ENCODE assay signal across 8 cellular contexts in genomic region chr1:145991799-145992412, GRCh38. TPM values are rescaled to one million over a fixed set of nuclear protein-coding genes. Genes with fewer than 3 reads are reported as not detected.
A peak's percentile ranks its signal among the peaks of the same experiment; 100 is the strongest.
DNase-seq lines count a peak whose midpoint lies in the region; ATAC-seq and TF ChIP-seq lines count a peak whose summit lies in the region.

No MANE protein-coding gene starts in this region.

- peaks cover 37% of the 10 kb centered on the region for H3K4me1 Mint-ChIP-seq in T-helper 2 cell treated with Interferon-gamma antibody and Interleukin-4, amounts not matched to agents 5 μg/mL and 100 μg/mL, for 36 hours (ENCODE audit: low read depth)

- CTCF ChIA-PET in GM10248 (lab: Yijun Ruan, JAX): interaction anchor here (1.3 to 14.3 kb wide), 4 partner anchors 11 to 28 kb away, joined by 3 to 176 read pairs (median 4); partner anchors contain the start of genes ANKRD34A and POLR3GL

- peak overlapping the region; percentile 22 for H3K27ac Mint-ChIP-seq in T-helper 2 cell treated with Interferon-gamma antibody and Interleukin-4, amounts not matched to agents 5 μg/mL and 100 μg/mL, for 36 hours

- TF ChIP-seq CTCF in foreskin fibroblast (IDR thresholded peaks at IDR 0.05; ENCODE audit: low read depth, low read length) (no peak), GM10248 (IDR thresholded peaks at IDR 0.05; ENCODE audit: control extremely low read depth, extremely low read depth, low read depth, missing control alignments) (no peak)

- POLR2A ChIA-PET in GM10248 (lab: Yijun Ruan, JAX): interaction anchor here (1.0 to 2.1 kb wide), 2 partner anchors 10 to 13 kb away, joined by 3 to 7 read pairs; no protein-coding TSS in a partner anchor

- H3K4me3 Mint-ChIP-seq in T-helper 2 cell treated with Interferon-gamma antibody and Interleukin-4, amounts not matched to agents 5 μg/mL and 100 μg/mL, for 36 hours: peak overlapping the region; percentile 98

- TF ChIP-seq POLR2A in GM18526 (IDR thresholded peaks at IDR 0.05; ENCODE audit: extremely low read depth, insufficient read length): peak; percentile 19

- peaks cover 50% of the 10 kb centered on the region for H3K36me3 Mint-ChIP-seq in T-helper 2 cell treated with Interferon-gamma antibody and Interleukin-4, amounts not matched to agents 5 μg/mL and 100 μg/mL, for 36 hours (ENCODE audit: low read depth)

- no peak for ATAC-seq in GM19397 (IDR thresholded peaks at IDR 0.05; ENCODE audit: unreplicated experiment)
- no peak for ATAC-seq in HG03139 (IDR thresholded peaks at IDR 0.05; ENCODE audit: unreplicated experiment)
- ATAC-seq in GM21717 (IDR thresholded peaks at IDR 0.05; ENCODE audit: unreplicated experiment): no peak

- DNase-seq in T-helper 2 cell treated with Interferon-gamma antibody and Interleukin-4, amounts not matched to agents 5 μg/mL and 100 μg/mL, for 36 hours (ENCODE audit: low spot score): no peak
- DNase-seq in foreskin fibroblast (peak; percentile 39 to 59), renal cortical epithelial cell (ENCODE audit: low read depth) (peak; percentile 61), GM10248 (ENCODE audit: extremely low spot score) (no peak)

- no peak overlapping the region for H3K4me3 ChIP-seq in foreskin fibroblast (ENCODE audit: low read depth in 1 of 2, low read length in 2 of 2)

- no peaks in the 10 kb centered on the region for H3K9me3 Mint-ChIP-seq in T-helper 2 cell treated with Interferon-gamma antibody and Interleukin-4, amounts not matched to agents 5 μg/mL and 100 μg/mL, for 36 hours

- no peaks in the 10 kb centered on the region for H3K27me3 Mint-ChIP-seq in T-helper 2 cell treated with Interferon-gamma antibody and Interleukin-4, amounts not matched to agents 5 μg/mL and 100 μg/mL, for 36 hours (ENCODE audit: low read depth)

RNA-seq across cellular contexts. Expression of gene TXNIP, which starts 4.5 kb away (rescaled TPM):
- 294 and 1,145 TPM in 2 replicates for total RNA-seq in renal cortical epithelial cell

RNA-seq across cellular contexts. Expression of gene POLR3GL, which starts 27.4 kb away (rescaled TPM):
- total RNA-seq in renal cortical epithelial cell: 8.9 and 12.4 TPM in 2 replicates

RNA-seq across cellular contexts. Expression of gene ANKRD34A, which starts 27.5 kb away (rescaled TPM):
- total RNA-seq in renal cortical epithelial cell: 0.15 TPM in 1 of 2 replicates, not detected in the other

RNA-seq across cellular contexts. Expression of gene HJV, which starts 29.6 kb away (rescaled TPM):
- total RNA-seq in renal cortical epithelial cell: not detected in 2 replicates

RNA-seq across cellular contexts. Expression of gene LIX1L, which starts 34.1 kb away (rescaled TPM):
- 15.8 TPM in 2 replicates for total RNA-seq in renal cortical epithelial cell

Comparison
In these comparisons a context has a peak if more than half of its experiments do, and no peak if none do; other contexts are left out.
1. DNase-seq: peak in foreskin fibroblast (2 of 2) and renal cortical epithelial cell (single experiment); none in T-helper 2 cell treated with Interferon-gamma antibody and Interleukin-4, amounts not matched to agents 5 μg/mL and 100 μg/mL, for 36 hours (single experiment) and GM10248 (single experiment).